ENCODE assay signal across 8 cellular contexts in genomic region chr2:60554649-60555065, GRCh38. TPM values are rescaled to one million over a fixed set of nuclear protein-coding genes. Genes with fewer than 3 reads are reported as not detected.
A peak's percentile ranks its signal among the peaks of the same experiment; 100 is the strongest.
DNase-seq lines count a peak whose midpoint lies in the region; ATAC-seq lines count a peak whose summit lies in the region.

No MANE protein-coding gene starts in this region.

- H3K9me3 Mint-ChIP-seq in activated T-cell treated with anti-CD3 and anti-CD28 coated beads, Interleukin-2, amount 50 U/mL, for 24 hours = no peaks in the 10 kb centered on the region

- H3K27ac Mint-ChIP-seq in activated T-cell treated with anti-CD3 and anti-CD28 coated beads, Interleukin-2, amount 50 U/mL, for 24 hours = no peak overlapping the region

- no peaks in the 10 kb centered on the region for H3K36me3 ChIP-seq in muscle layer of duodenum (ENCODE audit: control insufficient read depth in 1 of 2, insufficient read depth in 2 of 2, low read length in 2 of 2)

- no peak for DNase-seq in activated T-cell treated with anti-CD3 and anti-CD28 coated beads, Interleukin-2, amount 50 U/mL, for 24 hours
- no peak for DNase-seq in activated T-cell treated with anti-CD3 and anti-CD28 coated beads, Interleukin-2, amount 50 U/mL, for 48 hours
- DNase-seq in NCI-H2171 treated with DMSO at 0.1 percent for 48 hours (lab: John Stamatoyannopoulos, UW) (peak; percentile 60), ecto neural progenitor cell (ENCODE audit: low spot score) (peak; percentile 58), HT-29 (ENCODE audit: low spot score) (no peak), cortex of kidney (lab: John Stamatoyannopoulos, UW) (no peak)

- H3K4me3 ChIP-seq in muscle layer of duodenum (ENCODE audit: low read depth in 1 of 2, low read length in 2 of 2) = peak overlapping the region; percentile 77 to 88

- peaks cover 48% of the 10 kb centered on the region for H3K4me1 Mint-ChIP-seq in activated T-cell treated with anti-CD3 and anti-CD28 coated beads, Interleukin-2, amount 50 U/mL, for 24 hours (ENCODE audit: low read depth)

- no peak for ATAC-seq in activated CD4-positive, CD25-positive, alpha-beta regulatory T cell treated with anti-CD3 and anti-CD28 coated beads, Interleukin-2, amount 50 U/mL, for 24 hours

- H3K36me3 Mint-ChIP-seq in activated T-cell treated with anti-CD3 and anti-CD28 coated beads, Interleukin-2, amount 50 U/mL, for 24 hours (ENCODE audit: low read depth) = no peaks in the 10 kb centered on the region

- peaks cover 78% of the 10 kb centered on the region for H3K27me3 Mint-ChIP-seq in activated T-cell treated with anti-CD3 and anti-CD28 coated beads, Interleukin-2, amount 50 U/mL, for 24 hours

- H3K27me3 ChIP-seq in muscle layer of duodenum (ENCODE audit: low read depth, low read length) = peaks cover 12% of the 10 kb centered on the region

- no peaks in the 10 kb centered on the region for H3K9me3 ChIP-seq in muscle layer of duodenum (ENCODE audit: control insufficient read depth in 1 of 2, low read length in 2 of 2)

- peak overlapping the region; percentile 75 for H3K4me3 Mint-ChIP-seq in activated T-cell treated with anti-CD3 and anti-CD28 coated beads, Interleukin-2, amount 50 U/mL, for 24 hours

- H3K27ac ChIP-seq in muscle layer of duodenum (ENCODE audit: low read length) = peak overlapping the region; percentile 39

- peaks cover 0 to 49% of the 10 kb centered on the region in 2 donors for H3K4me1 ChIP-seq in muscle layer of duodenum (ENCODE audit: control insufficient read depth in 1 of 2, insufficient read depth in 2 of 2, low read length in 2 of 2)

RNA-seq across cellular contexts. Expression of gene BCL11A, which starts 1.2 kb away (rescaled TPM):
- not detected in 2 replicates for total RNA-seq in HT-29 (2014; rRNA removed; shearing (Covaris generic))

Comparison
In these comparisons a context has a peak if more than half of its experiments do, and no peak if none do; other contexts are left out.
1. DNase-seq: peak in NCI-H2171 treated with DMSO at 0.1 percent for 48 hours (single experiment) and ecto neural progenitor cell (single experiment); none in activated T-cell treated with anti-CD3 and anti-CD28 coated beads, Interleukin-2, amount 50 U/mL, for 24 hours (single experiment), activated T-cell treated with anti-CD3 and anti-CD28 coated beads, Interleukin-2, amount 50 U/mL, for 48 hours (0 of 2), HT-29 (single experiment) and cortex of kidney (single experiment).